ENCODE assay signal across 8 cellular contexts in genomic region chr10:30434273-30435067, GRCh38. TPM values are rescaled to one million over a fixed set of nuclear protein-coding genes. Genes with fewer than 3 reads are reported as not detected.
DNase-seq lines count a peak whose midpoint lies in the region; ATAC-seq and TF ChIP-seq lines count a peak whose summit lies in the region.

No MANE protein-coding gene starts in this region.

- H3K27ac ChIP-seq in foreskin keratinocyte (peak overlapping the region; percentile 93), transverse colon (peak overlapping the region; percentile 98 to 99 (median 99))

- in situ Hi-C loops in transverse colon (cut with MboI; ENCODE audit: low pct_ligation_motif_present in 1 of 4, low pct_unique_long_range_greater_than_20kb in 1 of 4, low sequenced_read_pairs in 3 of 4), result no loop called here

- peak; percentile 56 for ATAC-seq in GM18907 (IDR thresholded peaks at IDR 0.05; ENCODE audit: unreplicated experiment)
- ATAC-seq in HG03139 (IDR thresholded peaks at IDR 0.05; ENCODE audit: unreplicated experiment), result peak; percentile 42
- ATAC-seq in foreskin keratinocyte, result peak; percentile 51

- TF ChIP-seq EP300 in transverse colon (IDR thresholded peaks at IDR 0.05; ENCODE audit: low read depth), result peak; percentile 38

- DNase-seq in AG09319 (ENCODE audit: extremely low read depth, low read depth) (peak; percentile 61), RPMI8226 (peak; percentile 76), foreskin keratinocyte (no peak), transverse colon (peak; percentile 88)
- DNase-seq in activated gamma-delta T cell treated with anti-CD3 and anti-CD28 coated beads, Interleukin-2, amount 50 U/mL, for 16 hours (ENCODE audit: low read depth), result peak; percentile 50

- TF ChIP-seq CTCF in AG09319 (IDR thresholded peaks at IDR 0.05; ENCODE audit: low read depth, low read length) (no peak), foreskin keratinocyte (conservative IDR thresholded peaks at IDR 0.05) (no peak), transverse colon (IDR thresholded peaks at IDR 0.05) (no peak)

- WGBS in transverse colon (ENCODE audit: low coverage in 1 of 2), 2 donors, result 0 to 1% methylated on average over 4 to 29 of the region's 56 CpGs

- intact Hi-C loops in transverse colon (cut with DNase I; ENCODE audit: low total_unique reads), result no loop called here

- peaks cover 33% of the 10 kb centered on the region for H3K4me1 ChIP-seq in foreskin keratinocyte
- peaks cover 30% of the 10 kb centered on the region for H3K4me1 ChIP-seq in neuron (ENCODE audit: insufficient read depth, low read length)
- H3K4me1 ChIP-seq in transverse colon, result peaks cover 20 to 65% (median 43%) of the 10 kb centered on the region in 4 donors

- H3K9me3 ChIP-seq in neuron (ENCODE audit: low read length) (no peaks in the 10 kb centered on the region), transverse colon (no peaks in the 10 kb centered on the region)

- no peaks in the 10 kb centered on the region for H3K27me3 ChIP-seq in foreskin keratinocyte
- H3K27me3 ChIP-seq in neuron (ENCODE audit: insufficient read depth, low read length), result no peaks in the 10 kb centered on the region
- no peaks in the 10 kb centered on the region for H3K27me3 ChIP-seq in transverse colon

- H2AFZ ChIP-seq in neuron (ENCODE audit: low read depth, low read length), result peak overlapping the region; percentile 92

- H3K4me3 ChIP-seq in neuron (ENCODE audit: low read length), result peak overlapping the region; percentile 72
- H3K4me3 ChIP-seq in transverse colon, result peak overlapping the region; percentile 62 to 94 (median 90)

- peaks cover 5% of the 10 kb centered on the region for H3K36me3 ChIP-seq in neuron (ENCODE audit: insufficient read depth, low read length)
- peaks cover 0 to 4% (median 0%) of the 10 kb centered on the region in 4 donors for H3K36me3 ChIP-seq in transverse colon

- peak; percentile 81 for TF ChIP-seq POLR2A in transverse colon (IDR thresholded peaks at IDR 0.05)

RNA-seq across cellular contexts. Expression of gene MAP3K8, which starts 0.5 kb away (rescaled TPM):
- total RNA-seq in foreskin keratinocyte (1.2 and 2.1 TPM in 2 replicates), transverse colon (10 to 100 TPM in 2 of 4 donors, 1 to 10 TPM in 2; 2.2 to 26.7 (median 11.8) TPM)
- 1.5 and 1.8 TPM in 2 replicates for polyA plus RNA-seq in foreskin keratinocyte

Comparison
In these comparisons a context has a peak if more than half of its experiments do, and no peak if none do; other contexts are left out.
1. DNase-seq: peak in AG09319 (single experiment), RPMI8226 (single experiment), activated gamma-delta T cell treated with anti-CD3 and anti-CD28 coated beads, Interleukin-2, amount 50 U/mL, for 16 hours (single experiment) and transverse colon (single experiment); none in foreskin keratinocyte (0 of 2).
2. Peak in every context shown above with its lines, with median percentiles within 50 percentile points of each other: ATAC-seq.